In the genomic region with DNA sequence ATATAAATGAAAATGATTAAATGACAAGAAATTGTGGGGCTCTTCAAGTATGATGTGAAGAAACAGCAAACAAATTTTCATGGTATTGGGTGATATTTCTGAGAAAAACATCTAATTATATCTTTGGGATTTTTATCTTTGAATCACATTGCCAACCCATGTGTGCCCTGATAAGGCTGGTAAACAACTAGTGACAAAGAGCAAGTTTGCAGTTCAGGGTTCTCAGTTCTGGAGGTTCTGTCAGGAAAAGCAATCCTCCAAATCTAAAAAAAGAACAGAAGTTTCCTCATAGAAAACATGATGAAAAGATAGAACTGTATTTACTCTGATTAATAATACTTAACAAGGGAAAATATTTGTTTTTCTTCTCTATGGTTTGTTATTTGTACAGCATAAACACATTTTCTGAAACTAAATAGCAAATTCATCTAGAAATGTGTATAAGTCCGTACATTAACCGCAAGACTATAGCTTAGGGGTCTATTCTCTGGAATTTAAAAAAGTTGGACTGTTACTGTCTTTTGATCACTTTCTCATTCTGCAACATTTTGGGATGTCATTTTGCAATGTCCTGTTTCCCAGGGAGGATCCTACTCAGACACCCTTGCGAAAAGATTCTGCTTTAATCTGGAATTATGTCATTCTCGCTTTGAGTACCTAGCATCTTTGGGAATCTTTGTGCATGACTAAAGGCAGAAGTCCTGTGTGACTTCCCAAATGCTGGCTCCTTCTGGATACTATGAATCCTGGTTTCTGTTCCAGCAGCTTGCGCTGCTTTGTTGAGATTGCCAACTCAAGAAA, we compare ENCODE assay signal across 1 cellular context.
TF ChIP-seq lines count a peak whose summit lies in the region.

No MANE protein-coding gene starts in this region.

TF ChIP-seq in HepG2, 621 proteins besides CTCF, POLR2A, EP300 and RAD21 (continued from another document and continues in another):
- TF ChIP-seq, protein P1, sequence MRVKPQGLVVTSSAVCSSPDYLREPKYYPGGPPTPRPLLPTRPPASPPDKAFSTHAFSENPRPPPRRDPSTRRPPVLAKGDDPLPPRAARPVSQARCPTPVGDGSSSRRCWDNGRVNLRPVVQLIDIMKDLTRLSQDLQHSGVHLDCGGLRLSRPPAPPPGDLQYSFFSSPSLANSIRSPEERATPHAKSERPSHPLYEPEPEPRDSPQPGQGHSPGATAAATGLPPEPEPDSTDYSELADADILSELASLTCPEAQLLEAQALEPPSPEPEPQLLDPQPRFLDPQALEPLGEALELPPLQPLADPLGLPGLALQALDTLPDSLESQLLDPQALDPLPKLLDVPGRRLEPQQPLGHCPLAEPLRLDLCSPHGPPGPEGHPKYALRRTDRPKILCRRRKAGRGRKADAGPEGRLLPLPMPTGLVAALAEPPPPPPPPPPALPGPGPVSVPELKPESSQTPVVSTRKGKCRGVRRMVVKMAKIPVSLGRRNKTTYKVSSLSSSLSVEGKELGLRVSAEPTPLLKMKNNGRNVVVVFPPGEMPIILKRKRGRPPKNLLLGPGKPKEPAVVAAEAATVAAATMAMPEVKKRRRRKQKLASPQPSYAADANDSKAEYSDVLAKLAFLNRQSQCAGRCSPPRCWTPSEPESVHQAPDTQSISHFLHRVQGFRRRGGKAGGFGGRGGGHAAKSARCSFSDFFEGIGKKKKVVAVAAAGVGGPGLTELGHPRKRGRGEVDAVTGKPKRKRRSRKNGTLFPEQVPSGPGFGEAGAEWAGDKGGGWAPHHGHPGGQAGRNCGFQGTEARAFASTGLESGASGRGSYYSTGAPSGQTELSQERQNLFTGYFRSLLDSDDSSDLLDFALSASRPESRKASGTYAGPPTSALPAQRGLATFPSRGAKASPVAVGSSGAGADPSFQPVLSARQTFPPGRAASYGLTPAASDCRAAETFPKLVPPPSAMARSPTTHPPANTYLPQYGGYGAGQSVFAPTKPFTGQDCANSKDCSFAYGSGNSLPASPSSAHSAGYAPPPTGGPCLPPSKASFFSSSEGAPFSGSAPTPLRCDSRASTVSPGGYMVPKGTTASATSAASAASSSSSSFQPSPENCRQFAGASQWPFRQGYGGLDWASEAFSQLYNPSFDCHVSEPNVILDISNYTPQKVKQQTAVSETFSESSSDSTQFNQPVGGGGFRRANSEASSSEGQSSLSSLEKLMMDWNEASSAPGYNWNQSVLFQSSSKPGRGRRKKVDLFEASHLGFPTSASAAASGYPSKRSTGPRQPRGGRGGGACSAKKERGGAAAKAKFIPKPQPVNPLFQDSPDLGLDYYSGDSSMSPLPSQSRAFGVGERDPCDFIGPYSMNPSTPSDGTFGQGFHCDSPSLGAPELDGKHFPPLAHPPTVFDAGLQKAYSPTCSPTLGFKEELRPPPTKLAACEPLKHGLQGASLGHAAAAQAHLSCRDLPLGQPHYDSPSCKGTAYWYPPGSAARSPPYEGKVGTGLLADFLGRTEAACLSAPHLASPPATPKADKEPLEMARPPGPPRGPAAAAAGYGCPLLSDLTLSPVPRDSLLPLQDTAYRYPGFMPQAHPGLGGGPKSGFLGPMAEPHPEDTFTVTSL (CRISPR knock-in tag; IDR thresholded peaks at IDR 0.05; ENCODE audit: borderline replicate concordance) = peak; percentile 90; the same call in 1 of the 2 replicates
- TF ChIP-seq, protein P2, sequence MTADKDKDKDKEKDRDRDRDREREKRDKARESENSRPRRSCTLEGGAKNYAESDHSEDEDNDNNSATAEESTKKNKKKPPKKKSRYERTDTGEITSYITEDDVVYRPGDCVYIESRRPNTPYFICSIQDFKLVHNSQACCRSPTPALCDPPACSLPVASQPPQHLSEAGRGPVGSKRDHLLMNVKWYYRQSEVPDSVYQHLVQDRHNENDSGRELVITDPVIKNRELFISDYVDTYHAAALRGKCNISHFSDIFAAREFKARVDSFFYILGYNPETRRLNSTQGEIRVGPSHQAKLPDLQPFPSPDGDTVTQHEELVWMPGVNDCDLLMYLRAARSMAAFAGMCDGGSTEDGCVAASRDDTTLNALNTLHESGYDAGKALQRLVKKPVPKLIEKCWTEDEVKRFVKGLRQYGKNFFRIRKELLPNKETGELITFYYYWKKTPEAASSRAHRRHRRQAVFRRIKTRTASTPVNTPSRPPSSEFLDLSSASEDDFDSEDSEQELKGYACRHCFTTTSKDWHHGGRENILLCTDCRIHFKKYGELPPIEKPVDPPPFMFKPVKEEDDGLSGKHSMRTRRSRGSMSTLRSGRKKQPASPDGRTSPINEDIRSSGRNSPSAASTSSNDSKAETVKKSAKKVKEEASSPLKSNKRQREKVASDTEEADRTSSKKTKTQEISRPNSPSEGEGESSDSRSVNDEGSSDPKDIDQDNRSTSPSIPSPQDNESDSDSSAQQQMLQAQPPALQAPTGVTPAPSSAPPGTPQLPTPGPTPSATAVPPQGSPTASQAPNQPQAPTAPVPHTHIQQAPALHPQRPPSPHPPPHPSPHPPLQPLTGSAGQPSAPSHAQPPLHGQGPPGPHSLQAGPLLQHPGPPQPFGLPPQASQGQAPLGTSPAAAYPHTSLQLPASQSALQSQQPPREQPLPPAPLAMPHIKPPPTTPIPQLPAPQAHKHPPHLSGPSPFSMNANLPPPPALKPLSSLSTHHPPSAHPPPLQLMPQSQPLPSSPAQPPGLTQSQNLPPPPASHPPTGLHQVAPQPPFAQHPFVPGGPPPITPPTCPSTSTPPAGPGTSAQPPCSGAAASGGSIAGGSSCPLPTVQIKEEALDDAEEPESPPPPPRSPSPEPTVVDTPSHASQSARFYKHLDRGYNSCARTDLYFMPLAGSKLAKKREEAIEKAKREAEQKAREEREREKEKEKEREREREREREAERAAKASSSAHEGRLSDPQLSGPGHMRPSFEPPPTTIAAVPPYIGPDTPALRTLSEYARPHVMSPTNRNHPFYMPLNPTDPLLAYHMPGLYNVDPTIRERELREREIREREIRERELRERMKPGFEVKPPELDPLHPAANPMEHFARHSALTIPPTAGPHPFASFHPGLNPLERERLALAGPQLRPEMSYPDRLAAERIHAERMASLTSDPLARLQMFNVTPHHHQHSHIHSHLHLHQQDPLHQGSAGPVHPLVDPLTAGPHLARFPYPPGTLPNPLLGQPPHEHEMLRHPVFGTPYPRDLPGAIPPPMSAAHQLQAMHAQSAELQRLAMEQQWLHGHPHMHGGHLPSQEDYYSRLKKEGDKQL (CRISPR knock-in tag; IDR thresholded peaks at IDR 0.05; ENCODE audit: low read depth) = 0 out of 2 replicates have a peak, but pooled peaks have one; percentile 44
- TF ChIP-seq, protein P3, sequence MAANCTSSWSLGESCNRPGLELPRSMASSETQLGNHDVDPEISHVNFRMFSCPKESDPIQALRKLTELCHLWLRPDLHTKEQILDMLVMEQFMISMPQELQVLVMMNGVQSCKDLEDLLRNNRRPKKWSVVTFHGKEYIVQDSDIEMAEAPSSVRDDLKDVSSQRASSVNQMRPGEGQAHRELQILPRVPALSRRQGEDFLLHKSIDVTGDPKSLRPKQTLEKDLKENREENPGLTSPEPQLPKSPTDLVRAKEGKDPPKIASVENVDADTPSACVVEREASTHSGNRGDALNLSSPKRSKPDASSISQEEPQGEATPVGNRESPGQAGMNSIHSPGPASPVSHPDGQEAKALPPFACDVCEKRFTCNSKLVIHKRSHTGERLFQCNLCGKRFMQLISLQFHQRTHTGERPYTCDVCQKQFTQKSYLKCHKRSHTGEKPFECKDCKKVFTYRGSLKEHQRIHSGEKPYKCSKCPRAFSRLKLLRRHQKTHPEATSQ (CRISPR knock-in tag; IDR thresholded peaks at IDR 0.05; ENCODE audit: borderline replicate concordance) = no peak
- TF ChIP-seq DPF2 (CRISPR knock-in tag; IDR thresholded peaks at IDR 0.05; ENCODE audit: borderline replicate concordance, low read depth) (peak; percentile 76; the same call in 1 of the 2 replicates), MIXL1 (CRISPR knock-in tag; IDR thresholded peaks at IDR 0.05) (peak; percentile 89), ZNF574 (CRISPR knock-in tag; IDR thresholded peaks at IDR 0.05) (no peak), ARNTL (CRISPR knock-in tag; IDR thresholded peaks at IDR 0.05) (peak; percentile 96), HNF4A (CRISPR knock-in tag; IDR thresholded peaks at IDR 0.05) (peak; percentile 91), ZNF513 (CRISPR knock-in tag; conservative IDR thresholded peaks at IDR 0.05) (no peak), TBX2 (CRISPR knock-in tag; IDR thresholded peaks at IDR 0.05; ENCODE audit: borderline replicate concordance) (peak; percentile 34; the same call in 1 of the 2 replicates), TFAP4 (IDR thresholded peaks at IDR 0.05; ENCODE audit: borderline replicate concordance, low read depth) (peak; percentile 57; the same call in 1 of the 2 replicates), SIX1 (CRISPR knock-in tag; IDR thresholded peaks at IDR 0.05; ENCODE audit: borderline replicate concordance) (peak; percentile 47; the same call in 1 of the 2 replicates), ESRRA (CRISPR knock-in tag; IDR thresholded peaks at IDR 0.05; ENCODE audit: low read depth) (no peak), ZNF383 (CRISPR knock-in tag; IDR thresholded peaks at IDR 0.05; ENCODE audit: borderline replicate concordance) (no peak), TEAD3 (CRISPR knock-in tag; optimal IDR thresholded peaks at IDR 0.05; ENCODE audit: borderline replicate concordance) (peak; percentile 47), U2AF1 (optimal IDR thresholded peaks at IDR 0.05; ENCODE audit: low read depth, low read length) (no peak), ASH2L (IDR thresholded peaks at IDR 0.05; ENCODE audit: insufficient read length, low read depth, low read length) (peak; percentile 24), CENPT (CRISPR knock-in tag; IDR thresholded peaks at IDR 0.05; ENCODE audit: low read depth) (no peak), POGZ (CRISPR knock-in tag; IDR thresholded peaks at IDR 0.05) (peak; percentile 52), SSRP1 (CRISPR knock-in tag; IDR thresholded peaks at IDR 0.05) (no peak), GATA4 (IDR thresholded peaks at IDR 0.05; ENCODE audit: borderline replicate concordance, low read depth) (peak; percentile 96), ZNF451 (CRISPR knock-in tag; IDR thresholded peaks at IDR 0.05) (no peak)
- TF ChIP-seq, protein P4, sequence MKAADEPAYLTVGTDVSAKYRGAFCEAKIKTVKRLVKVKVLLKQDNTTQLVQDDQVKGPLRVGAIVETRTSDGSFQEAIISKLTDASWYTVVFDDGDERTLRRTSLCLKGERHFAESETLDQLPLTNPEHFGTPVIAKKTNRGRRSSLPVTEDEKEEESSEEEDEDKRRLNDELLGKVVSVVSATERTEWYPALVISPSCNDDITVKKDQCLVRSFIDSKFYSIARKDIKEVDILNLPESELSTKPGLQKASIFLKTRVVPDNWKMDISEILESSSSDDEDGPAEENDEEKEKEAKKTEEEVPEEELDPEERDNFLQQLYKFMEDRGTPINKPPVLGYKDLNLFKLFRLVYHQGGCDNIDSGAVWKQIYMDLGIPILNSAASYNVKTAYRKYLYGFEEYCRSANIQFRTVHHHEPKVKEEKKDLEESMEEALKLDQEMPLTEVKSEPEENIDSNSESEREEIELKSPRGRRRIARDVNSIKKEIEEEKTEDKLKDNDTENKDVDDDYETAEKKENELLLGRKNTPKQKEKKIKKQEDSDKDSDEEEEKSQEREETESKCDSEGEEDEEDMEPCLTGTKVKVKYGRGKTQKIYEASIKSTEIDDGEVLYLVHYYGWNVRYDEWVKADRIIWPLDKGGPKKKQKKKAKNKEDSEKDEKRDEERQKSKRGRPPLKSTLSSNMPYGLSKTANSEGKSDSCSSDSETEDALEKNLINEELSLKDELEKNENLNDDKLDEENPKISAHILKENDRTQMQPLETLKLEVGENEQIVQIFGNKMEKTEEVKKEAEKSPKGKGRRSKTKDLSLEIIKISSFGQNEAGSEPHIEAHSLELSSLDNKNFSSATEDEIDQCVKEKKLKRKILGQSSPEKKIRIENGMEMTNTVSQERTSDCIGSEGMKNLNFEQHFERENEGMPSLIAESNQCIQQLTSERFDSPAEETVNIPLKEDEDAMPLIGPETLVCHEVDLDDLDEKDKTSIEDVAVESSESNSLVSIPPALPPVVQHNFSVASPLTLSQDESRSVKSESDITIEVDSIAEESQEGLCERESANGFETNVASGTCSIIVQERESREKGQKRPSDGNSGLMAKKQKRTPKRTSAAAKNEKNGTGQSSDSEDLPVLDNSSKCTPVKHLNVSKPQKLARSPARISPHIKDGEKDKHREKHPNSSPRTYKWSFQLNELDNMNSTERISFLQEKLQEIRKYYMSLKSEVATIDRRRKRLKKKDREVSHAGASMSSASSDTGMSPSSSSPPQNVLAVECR (CRISPR knock-in tag; IDR thresholded peaks at IDR 0.05; ENCODE audit: borderline replicate concordance) = no peak
